ENCODE assay signal across 20 cellular contexts in genomic region chr11:34267440-34267839, GRCh38.
DNase-seq lines count a peak whose midpoint lies in the region; ATAC-seq and TF ChIP-seq lines count a peak whose summit lies in the region.
"Had no signal": no experiment of that assay in that cellular context is flagged by ENCODE, and none has a peak within 500 bp of the region (broad histone marks: within the 10 kb centered on the region; RNA-seq: fewer than 3 reads in every experiment).

No MANE protein-coding gene starts in this region.

- H3K36me3 ChIP-seq in heart left ventricle (no peaks in the 10 kb centered on the region), adipocyte (ENCODE audit: control insufficient read depth, insufficient read depth, low read length, severe bottlenecking) (no peaks in the 10 kb centered on the region)

- H3K27me3 Mint-ChIP-seq in mesothelial cell of epicardium (ENCODE audit: low read depth) (no peaks in the 10 kb centered on the region), type B pancreatic cell (peaks cover 6% of the 10 kb centered on the region)
- H3K27me3 Mint-ChIP-seq: activated CD4-positive, alpha-beta memory T cell treated with anti-CD3 and anti-CD28 coated beads, Interleukin-2, amount 10 ng/mL, durations not matched to agents 7 days and 5 days; activated naive CD4-positive, alpha-beta T cell treated with anti-CD3 and anti-CD28 coated beads, Interleukin-2, amount 50 U/mL, for 24 hours had no signal

- DNase-seq in heart left ventricle (no peak), right cardiac atrium (no peak), adipocyte (ENCODE audit: low read depth) (peak; percentile 5), mesothelial cell of epicardium (ENCODE audit: low spot score in 2 of 2, unreplicated experiment in 2 of 2) (no peak), type B pancreatic cell (ENCODE audit: extremely low spot score, unreplicated experiment) (no peak), Kasumi-1 (lab: John Stamatoyannopoulos, UW) (no peak), T-helper 1 cell (no peak)
- DNase-seq in activated CD4-positive, alpha-beta T cell treated with anti-CD3 and anti-CD28 coated beads, Interleukin-2, amount 50 U/mL, for 48 hours, result no peak
- DNase-seq: activated CD4-positive, alpha-beta memory T cell treated with anti-CD3 and anti-CD28 coated beads, Interleukin-2, amount 10 ng/mL, durations not matched to agents 7 days and 5 days; activated T-cell treated with anti-CD3 and anti-CD28 coated beads, Interleukin-2, amount 50 U/mL, for 4 hours; body of pancreas; Karpas-422; NCI-H1436 treated with DMSO at 0.1 percent for 48 hours; NCI-H2171 treated with DMSO at 0.1 percent for 48 hours; RPMI8226; stimulated activated CD4-positive, alpha-beta T cell treated with anti-CD3 and anti-CD28 coated beads, Interleukin-2, amount 100 ng/mL, for 48 hours had no signal

- no peak overlapping the region for H3K4me3 Mint-ChIP-seq in mesothelial cell of epicardium
- peak overlapping the region; percentile 72 for H3K4me3 Mint-ChIP-seq in type B pancreatic cell
- H3K4me3 Mint-ChIP-seq: activated CD4-positive, alpha-beta memory T cell treated with anti-CD3 and anti-CD28 coated beads, Interleukin-2, amount 10 ng/mL, durations not matched to agents 7 days and 5 days; activated naive CD4-positive, alpha-beta T cell treated with anti-CD3 and anti-CD28 coated beads, Interleukin-2, amount 50 U/mL, for 24 hours; activated T-cell treated with anti-CD3 and anti-CD28 coated beads, Interleukin-2, amount 50 U/mL, for 4 hours; dendritic cell treated with granulocyte-macrophage colony-stimulating factor and Interleukin-4, amounts not matched to agents 40 ng/mL and 50 ng/mL, for 4 days; T-helper 1 cell treated with Interleukin-12 subunit alpha and Interleukin-12 subunit beta and Interleukin-4 antibody, amounts not matched to agents 30 μg/mL and 1 μg/mL, for 36 hours had no signal

- TF ChIP-seq CTCF in heart left ventricle (IDR thresholded peaks at IDR 0.05), result no peak
- no peak for TF ChIP-seq CTCF in mesothelial cell of epicardium (IDR thresholded peaks at IDR 0.05; ENCODE audit: unreplicated experiment)
- no peak for TF ChIP-seq CTCF in type B pancreatic cell (conservative IDR thresholded peaks at IDR 0.05)

- 67 to 70% (median 68%) methylated on average over 3 of the region's 3 CpGs for WGBS in heart left ventricle, 4 donors
- WGBS in right cardiac atrium, result 51% methylated on average over 3 of the region's 3 CpGs

- H3K4me3 ChIP-seq in heart left ventricle (no peak overlapping the region), right cardiac atrium (ENCODE audit: low read length) (no peak overlapping the region), adipocyte (ENCODE audit: low read length) (no peak overlapping the region)
- H3K4me3 ChIP-seq: body of pancreas had no signal

- H3K27ac ChIP-seq in heart left ventricle (peak overlapping the region in 8 of 12 donors; percentile 18 to 60 (median 44)), right cardiac atrium (ENCODE audit: low read length) (no peak overlapping the region)

- H3K4me1 Mint-ChIP-seq in mesothelial cell of epicardium, result peaks cover 23% of the 10 kb centered on the region
- H3K4me1 Mint-ChIP-seq in type B pancreatic cell (ENCODE audit: unreplicated experiment), result peaks cover 67% of the 10 kb centered on the region

- no peaks in the 10 kb centered on the region for H3K36me3 Mint-ChIP-seq in mesothelial cell of epicardium
- H3K36me3 Mint-ChIP-seq in type B pancreatic cell, result no peaks in the 10 kb centered on the region
- H3K36me3 Mint-ChIP-seq: activated naive CD4-positive, alpha-beta T cell treated with anti-CD3 and anti-CD28 coated beads, Interleukin-2, amount 50 U/mL, for 24 hours; CD14-positive monocyte had no signal

- H3K9me3 Mint-ChIP-seq in mesothelial cell of epicardium, result no peaks in the 10 kb centered on the region
- no peaks in the 10 kb centered on the region for H3K9me3 Mint-ChIP-seq in type B pancreatic cell
- H3K9me3 Mint-ChIP-seq: activated CD4-positive, alpha-beta memory T cell treated with anti-CD3 and anti-CD28 coated beads, Interleukin-2, amount 10 ng/mL, durations not matched to agents 7 days and 5 days; activated naive CD4-positive, alpha-beta T cell treated with anti-CD3 and anti-CD28 coated beads, Interleukin-2, amount 50 U/mL, for 24 hours; activated T-cell treated with anti-CD3 and anti-CD28 coated beads, Interleukin-2, amount 50 U/mL, for 4 hours; CD14-positive monocyte; dendritic cell treated with granulocyte-macrophage colony-stimulating factor and Interleukin-4, amounts not matched to agents 40 ng/mL and 50 ng/mL, for 4 days; T-helper 1 cell treated with Interleukin-12 subunit alpha and Interleukin-12 subunit beta and Interleukin-4 antibody, amounts not matched to agents 30 μg/mL and 1 μg/mL, for 36 hours had no signal

- H3K4me1 ChIP-seq in heart left ventricle (peaks cover 0 to 49% (median 23%) of the 10 kb centered on the region in 12 donors), right cardiac atrium (ENCODE audit: control insufficient read depth, insufficient read depth, low read length) (peaks cover 22% of the 10 kb centered on the region), adipocyte (ENCODE audit: control insufficient read depth, insufficient read depth, low read length) (peaks cover 27% of the 10 kb centered on the region)

- intact Hi-C loops in heart left ventricle (cut with DNase I), result loop anchor here in 2 of 10 donors (5.0 to 10.0 kb wide), 2 partner anchors 87 to 90 kb away; partner anchors contain the start of gene ABTB2 (in 2 of the 2)
- intact Hi-C loops in right cardiac atrium (cut with DNase I), result no loop called here

- ATAC-seq in heart left ventricle (no peak), right cardiac atrium (no peak)
- ATAC-seq: activated T-cell treated with anti-CD3 and anti-CD28 coated beads, Interleukin-2, amount 50 U/mL, for 4 hours; body of pancreas had no signal

- H3K9me3 ChIP-seq in heart left ventricle (no peaks in the 10 kb centered on the region), right cardiac atrium (ENCODE audit: control insufficient read depth, low read length) (no peaks in the 10 kb centered on the region), adipocyte (ENCODE audit: control insufficient read depth, low read length) (no peaks in the 10 kb centered on the region)
- H3K9me3 ChIP-seq: body of pancreas had no signal

- H3K27me3 ChIP-seq in heart left ventricle (peaks cover 0 to 4% (median 0%) of the 10 kb centered on the region in 9 donors), right cardiac atrium (ENCODE audit: control insufficient read depth, insufficient read depth) (no peaks in the 10 kb centered on the region), adipocyte (replicated peaks; ENCODE audit: control insufficient read depth, insufficient read depth, low read length) (no peaks in the 10 kb centered on the region)
- H3K27me3 ChIP-seq: body of pancreas had no signal

- no peak overlapping the region for H3K9ac ChIP-seq in adipocyte (ENCODE audit: low read length)

- peak overlapping the region; percentile 39 for H3K27ac Mint-ChIP-seq in mesothelial cell of epicardium
- peak overlapping the region; percentile 60 for H3K27ac Mint-ChIP-seq in type B pancreatic cell
- H3K27ac Mint-ChIP-seq: activated CD4-positive, alpha-beta memory T cell treated with anti-CD3 and anti-CD28 coated beads, Interleukin-2, amount 10 ng/mL, durations not matched to agents 7 days and 5 days; activated naive CD4-positive, alpha-beta T cell treated with anti-CD3 and anti-CD28 coated beads, Interleukin-2, amount 50 U/mL, for 24 hours; dendritic cell treated with granulocyte-macrophage colony-stimulating factor and Interleukin-4, amounts not matched to agents 40 ng/mL and 50 ng/mL, for 4 days; T-helper 1 cell treated with Interleukin-12 subunit alpha and Interleukin-12 subunit beta and Interleukin-4 antibody, amounts not matched to agents 30 μg/mL and 1 μg/mL, for 36 hours had no signal

- no peak for TF ChIP-seq POLR2A in heart left ventricle (IDR thresholded peaks at IDR 0.05)
